8 cellular contexts compared by ENCODE assay signal in the genomic region with DNA sequence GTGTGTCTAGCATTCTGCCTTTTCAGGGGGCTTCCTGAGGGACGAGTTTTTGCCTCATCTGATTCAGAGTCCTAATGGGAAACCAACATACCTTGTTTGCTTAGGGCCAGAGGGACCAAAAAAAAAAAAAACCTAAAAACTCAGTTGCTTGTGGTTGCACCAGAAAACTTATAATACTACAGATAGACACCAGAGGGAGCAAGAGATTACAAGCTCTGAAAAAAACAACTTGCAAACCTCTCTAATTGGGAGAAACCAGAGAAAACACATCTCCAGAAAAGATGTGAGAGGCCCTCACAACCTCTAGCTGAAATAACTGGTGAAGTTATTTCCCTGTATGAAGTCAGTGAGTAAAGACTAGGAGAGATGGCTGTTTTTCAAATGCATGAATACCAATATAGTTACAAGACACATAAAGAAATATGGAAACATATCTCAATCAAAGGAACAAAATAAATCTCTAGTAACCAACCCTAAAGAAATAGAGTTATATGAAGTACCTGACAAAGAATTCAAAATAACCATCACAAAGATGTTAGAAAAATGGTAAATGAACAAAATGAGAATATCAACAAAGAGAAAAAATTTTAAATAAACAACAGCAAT.
DNase-seq lines count a peak whose midpoint lies in the region; ATAC-seq and TF ChIP-seq lines count a peak whose summit lies in the region.

No MANE protein-coding gene starts in this region.

- 21 to 32% methylated on average over 1 of the region's 1 CpG for WGBS in heart right ventricle, 2 donors
- WGBS in trophoblast cell (ENCODE audit: extremely low coverage, insufficient coverage, insufficient read length), result no CpG with 5 or more reads among the region's 1 CpG

- ATAC-seq in heart right ventricle (no peak), Right ventricle myocardium inferior (no peak), GM19455 (IDR thresholded peaks at IDR 0.05; ENCODE audit: unreplicated experiment) (no peak)

- H3K9ac ChIP-seq in trophoblast cell (ENCODE audit: low read length), result no peak overlapping the region

- H3K36me3 ChIP-seq in heart right ventricle (no peaks in the 10 kb centered on the region), trophoblast cell (ENCODE audit: control insufficient read depth in 1 of 2, insufficient read depth in 2 of 2, low read length in 2 of 2) (no peaks in the 10 kb centered on the region)
- H3K36me3 ChIP-seq in effector memory CD4-positive, alpha-beta T cell (ENCODE audit: control insufficient read depth, insufficient read depth, low read length), result no peaks in the 10 kb centered on the region

- H2AFZ ChIP-seq in trophoblast cell (ENCODE audit: insufficient read depth, low read length, poor library complexity), result no peak overlapping the region

- no peak overlapping the region for H4K12ac ChIP-seq in trophoblast cell (ENCODE audit: low read depth, low read length)

- no peak overlapping the region for H3K27ac ChIP-seq in heart right ventricle
- no peak overlapping the region for H3K27ac ChIP-seq in dorsolateral prefrontal cortex
- H3K27ac ChIP-seq in trophoblast cell (ENCODE audit: low read depth, low read length), result no peak overlapping the region
- H3K27ac ChIP-seq in effector memory CD4-positive, alpha-beta T cell (ENCODE audit: insufficient read depth, low read length, poor library complexity, severe bottlenecking), result no peak overlapping the region

- H2AK5ac ChIP-seq in trophoblast cell (ENCODE audit: low read length), result no peak overlapping the region

- H2BK120ac ChIP-seq in trophoblast cell (ENCODE audit: insufficient read depth, low read length, poor library complexity), result no peak overlapping the region

- TF ChIP-seq CTCF in heart right ventricle (IDR thresholded peaks at IDR 0.05) (peak; percentile 21 to 66 (median 59)), dorsolateral prefrontal cortex (IDR thresholded peaks at IDR 0.05 in 54 of 56, conservative IDR thresholded peaks at IDR 0.05 in 2 of 56; ENCODE audit: low read depth in 1 of 56, partially characterized antibody in 56 of 56) (peak in 49 of 56 donors; percentile 14 to 62 (median 40))

- intact Hi-C loops in heart right ventricle (cut with DNase I) (loop anchor here in 9 of 10 donors (2.0 to 10.0 kb wide), 4 partner anchors 194 to 1006 kb away; no protein-coding TSS in a partner anchor), Right ventricle myocardium inferior (cut with DNase I) (loop anchor here (1.0 kb wide), 1 partner anchor 195 kb away; no protein-coding TSS in a partner anchor), dorsolateral prefrontal cortex (cut with DNase I) (no loop called here)

- no peak overlapping the region for H3K23ac ChIP-seq in trophoblast cell (ENCODE audit: low read length)

- H3K79me1 ChIP-seq in trophoblast cell (ENCODE audit: low read length), result no peaks in the 10 kb centered on the region

- no peak overlapping the region for H4K91ac ChIP-seq in trophoblast cell (ENCODE audit: low read depth, low read length)

- peaks cover 0 to 41% (median 9%) of the 10 kb centered on the region in 11 donors for H3K9me3 ChIP-seq in heart right ventricle
- peaks cover 2% of the 10 kb centered on the region for H3K9me3 ChIP-seq in trophoblast cell (ENCODE audit: insufficient read depth, low read depth, low read length)
- no peaks in the 10 kb centered on the region for H3K9me3 ChIP-seq in effector memory CD4-positive, alpha-beta T cell (ENCODE audit: control insufficient read depth, low read length)

- H3K4me1 ChIP-seq in heart right ventricle, result no peaks in the 10 kb centered on the region
- H3K4me1 ChIP-seq in trophoblast cell (ENCODE audit: control insufficient read depth in 1 of 2, insufficient read depth in 2 of 2, low read length in 2 of 2), result peaks cover 3% of the 10 kb centered on the region in 2 experiments
- H3K4me1 ChIP-seq in effector memory CD4-positive, alpha-beta T cell (ENCODE audit: control insufficient read depth, insufficient read depth, low read length, poor library complexity, severe bottlenecking), result no peaks in the 10 kb centered on the region

- H3K27me3 ChIP-seq in heart right ventricle (no peaks in the 10 kb centered on the region), dorsolateral prefrontal cortex (no peaks in the 10 kb centered on the region), trophoblast cell (ENCODE audit: insufficient read depth, low read length) (no peaks in the 10 kb centered on the region)
- no peaks in the 10 kb centered on the region for H3K27me3 ChIP-seq in effector memory CD4-positive, alpha-beta T cell (replicated peaks; ENCODE audit: control insufficient read depth, insufficient read depth, low read length, poor library complexity, severe bottlenecking)

- no peak overlapping the region for H3K14ac ChIP-seq in trophoblast cell (ENCODE audit: low read length)

- H3K4me3 ChIP-seq in heart right ventricle (no peak overlapping the region), dorsolateral prefrontal cortex (no peak overlapping the region), trophoblast cell (ENCODE audit: low read depth, low read length) (no peak overlapping the region)
- H3K4me3 ChIP-seq in effector memory CD4-positive, alpha-beta T cell (ENCODE audit: insufficient read depth, low read depth, low read length, poor library complexity, severe bottlenecking), result no peak overlapping the region

- H2BK5ac ChIP-seq in trophoblast cell (ENCODE audit: low read depth, low read length, poor library complexity), result no peak overlapping the region

- H3K4ac ChIP-seq in trophoblast cell (ENCODE audit: low read depth, low read length), result no peak overlapping the region

- no peak overlapping the region for H2BK12ac ChIP-seq in trophoblast cell (ENCODE audit: low read length)

- no peak overlapping the region for H3K18ac ChIP-seq in trophoblast cell (ENCODE audit: low read length)

- H3K79me2 ChIP-seq in trophoblast cell (ENCODE audit: control insufficient read depth, insufficient read depth, low read length, poor library complexity), result no peaks in the 10 kb centered on the region

- H4K8ac ChIP-seq in trophoblast cell (ENCODE audit: low read depth, low read length), result no peak overlapping the region

- H3K4me2 ChIP-seq in trophoblast cell (ENCODE audit: low read length), result peak overlapping the region; percentile 11

- DNase-seq in heart right ventricle, result no peak
- no peak for DNase-seq in Right ventricle myocardium inferior (ENCODE audit: missing footprints)
- peak; percentile 52 for DNase-seq in NCI-H748 (lab: John Stamatoyannopoulos, UW; ENCODE audit: unreplicated experiment)
- DNase-seq in dorsolateral prefrontal cortex, result no peak
- DNase-seq in trophoblast cell, result peak in 1 of 2 donors; percentile 73
- DNase-seq in stimulated activated CD8-positive, alpha-beta memory T cell treated with anti-CD3 and anti-CD28 coated beads, Interleukin-4, amount 100 ng/mL, for 48 hours, result no peak
- DNase-seq in effector memory CD4-positive, alpha-beta T cell, result no peak

Comparison
In these comparisons a context has a peak if more than half of its experiments do, and no peak if none do; other contexts are left out.
1. intact Hi-C loops: an anchor here in heart right ventricle (2.0 to 10.0 kb wide) and Right ventricle myocardium inferior (1.0 kb wide); none called in dorsolateral prefrontal cortex.